15 cellular contexts compared by ENCODE assay signal in genomic region chr15:56222302-56222701, GRCh38. TPM values are rescaled to one million over a fixed set of nuclear protein-coding genes. Genes with fewer than 3 reads are reported as not detected.
DNase-seq lines count a peak whose midpoint lies in the region; TF ChIP-seq lines count a peak whose summit lies in the region.
"Had no signal": no experiment of that assay in that cellular context is flagged by ENCODE, and none has a peak within 500 bp of the region (broad histone marks: within the 10 kb centered on the region; RNA-seq: fewer than 3 reads in every experiment).

No MANE protein-coding gene starts in this region.

- in situ Hi-C loops in Caki2 (cut with HindIII; ENCODE audit: low pct_unique_long_range_greater_than_20kb, low sequenced_read_pairs) = no loop called here

- H3K4me3 Mint-ChIP-seq in progenitor cell of endocrine pancreas (ENCODE audit: low read depth) = no peak overlapping the region
- H3K4me3 Mint-ChIP-seq in activated T-helper 1 cell treated with anti-CD3 and anti-CD28 coated beads, Interleukin-12 subunit alpha, Interleukin-12 subunit beta, Interleukin-2, Interleukin-4 antibody, amounts not matched to agents 30 ng/mL and 10 ng/mL and 1 ng/mL, durations not matched to agents 14 hours and 24 hours and 36 hours = no peak overlapping the region
- H3K4me3 Mint-ChIP-seq: B cell; CD4-positive, alpha-beta T cell; CD8-positive, alpha-beta T cell had no signal

- no peaks in the 10 kb centered on the region for H3K27me3 ChIP-seq in adipocyte (replicated peaks; ENCODE audit: control insufficient read depth, insufficient read depth, low read length)
- H3K27me3 ChIP-seq: BLaER1 treated with 17β-estradiol and CSF1 and Interleukin-3, amounts not matched to agents 10 nM and 100 nM had no signal

- peaks cover 44% of the 10 kb centered on the region for H3K36me3 Mint-ChIP-seq in progenitor cell of endocrine pancreas (ENCODE audit: insufficient read depth)
- peaks cover 43% of the 10 kb centered on the region for H3K36me3 Mint-ChIP-seq in activated T-helper 1 cell treated with anti-CD3 and anti-CD28 coated beads, Interleukin-12 subunit alpha, Interleukin-12 subunit beta, Interleukin-2, Interleukin-4 antibody, amounts not matched to agents 30 ng/mL and 10 ng/mL and 1 ng/mL, durations not matched to agents 14 hours and 24 hours and 36 hours (ENCODE audit: low read depth)

- DNase-seq in Caki2 (ENCODE audit: low read depth) (peak; percentile 6), adipocyte (ENCODE audit: low read depth) (no peak), progenitor cell of endocrine pancreas (ENCODE audit: low spot score, unreplicated experiment) (no peak), DMS114 treated with DMSO at 0.1 percent for 48 hours (lab: John Stamatoyannopoulos, UW; ENCODE audit: unreplicated experiment) (no peak)
- DNase-seq in activated T-helper 1 cell treated with anti-CD3 and anti-CD28 coated beads, Interleukin-12 subunit alpha, Interleukin-12 subunit beta, Interleukin-2, Interleukin-4 antibody, amounts not matched to agents 30 ng/mL and 10 ng/mL and 1 ng/mL, durations not matched to agents 14 hours and 24 hours and 36 hours (ENCODE audit: low spot score) = no peak
- DNase-seq: AML-193; Caco-2; CD4-positive, alpha-beta T cell; CD8-positive, alpha-beta T cell; DMS 273 treated with DMSO at 0.1 percent for 48 hours; DMS79 treated with DMSO at 0.1 percent for 48 hours; GF-D8 had no signal

- intact Hi-C loops in activated T-helper 1 cell treated with anti-CD3 and anti-CD28 coated beads, Interleukin-12 subunit alpha, Interleukin-12 subunit beta, Interleukin-2, Interleukin-4 antibody, amounts not matched to agents 30 ng/mL and 10 ng/mL and 1 ng/mL, durations not matched to agents 14 hours and 24 hours and 36 hours (cut with micrococcal nuclease) = no loop called here

- peak overlapping the region; percentile 84 for H3K27ac Mint-ChIP-seq in progenitor cell of endocrine pancreas
- no peak overlapping the region for H3K27ac Mint-ChIP-seq in activated T-helper 1 cell treated with anti-CD3 and anti-CD28 coated beads, Interleukin-12 subunit alpha, Interleukin-12 subunit beta, Interleukin-2, Interleukin-4 antibody, amounts not matched to agents 30 ng/mL and 10 ng/mL and 1 ng/mL, durations not matched to agents 14 hours and 24 hours and 36 hours
- H3K27ac Mint-ChIP-seq: B cell; CD4-positive, alpha-beta T cell; CD8-positive, alpha-beta T cell had no signal

- H3K4me3 ChIP-seq in adipocyte (ENCODE audit: low read length) = peak overlapping the region; percentile 16
- H3K4me3 ChIP-seq: A549; BLaER1 treated with 17β-estradiol and CSF1 and Interleukin-3, amounts not matched to agents 10 nM and 100 nM had no signal

- H3K4me1 Mint-ChIP-seq in progenitor cell of endocrine pancreas (ENCODE audit: low read depth) = no peaks in the 10 kb centered on the region
- H3K4me1 Mint-ChIP-seq in activated T-helper 1 cell treated with anti-CD3 and anti-CD28 coated beads, Interleukin-12 subunit alpha, Interleukin-12 subunit beta, Interleukin-2, Interleukin-4 antibody, amounts not matched to agents 30 ng/mL and 10 ng/mL and 1 ng/mL, durations not matched to agents 14 hours and 24 hours and 36 hours (ENCODE audit: low read depth) = peaks cover 7% of the 10 kb centered on the region

- H3K4me1 ChIP-seq in adipocyte (ENCODE audit: control insufficient read depth, insufficient read depth, low read length) = peaks cover 8% of the 10 kb centered on the region
- H3K4me1 ChIP-seq: A549; BLaER1 treated with 17β-estradiol and CSF1 and Interleukin-3, amounts not matched to agents 10 nM and 100 nM; Caco-2 had no signal

- H3K9ac ChIP-seq in adipocyte (ENCODE audit: low read length) = no peak overlapping the region
- H3K9ac ChIP-seq: BLaER1 treated with 17β-estradiol and CSF1 and Interleukin-3, amounts not matched to agents 10 nM and 100 nM had no signal

- no peak for TF ChIP-seq CTCF in progenitor cell of endocrine pancreas (IDR thresholded peaks at IDR 0.05; ENCODE audit: unreplicated experiment)

- H3K27me3 Mint-ChIP-seq in progenitor cell of endocrine pancreas = no peaks in the 10 kb centered on the region
- no peaks in the 10 kb centered on the region for H3K27me3 Mint-ChIP-seq in activated T-helper 1 cell treated with anti-CD3 and anti-CD28 coated beads, Interleukin-12 subunit alpha, Interleukin-12 subunit beta, Interleukin-2, Interleukin-4 antibody, amounts not matched to agents 30 ng/mL and 10 ng/mL and 1 ng/mL, durations not matched to agents 14 hours and 24 hours and 36 hours (ENCODE audit: insufficient read depth)
- H3K27me3 Mint-ChIP-seq: B cell; CD4-positive, alpha-beta T cell had no signal

- no peaks in the 10 kb centered on the region for H3K36me3 ChIP-seq in adipocyte (ENCODE audit: control insufficient read depth, insufficient read depth, low read length, severe bottlenecking)

- peaks cover 13% of the 10 kb centered on the region for H3K9me3 ChIP-seq in adipocyte (ENCODE audit: control insufficient read depth, low read length)

- peaks cover 36% of the 10 kb centered on the region for H3K9me3 Mint-ChIP-seq in progenitor cell of endocrine pancreas (ENCODE audit: low read depth)
- H3K9me3 Mint-ChIP-seq in activated T-helper 1 cell treated with anti-CD3 and anti-CD28 coated beads, Interleukin-12 subunit alpha, Interleukin-12 subunit beta, Interleukin-2, Interleukin-4 antibody, amounts not matched to agents 30 ng/mL and 10 ng/mL and 1 ng/mL, durations not matched to agents 14 hours and 24 hours and 36 hours = peaks cover 53% of the 10 kb centered on the region

RNA-seq across cellular contexts. Expression of gene RFX7, which starts 21.4 kb away (rescaled TPM):
- 0.98 and 2.4 TPM in 2 replicates for total RNA-seq in Caki2 (2014; rRNA removed; shearing (Covaris generic); ENCODE audit: low replicate concordance)
- total RNA-seq in progenitor cell of endocrine pancreas = 33.6 and 36.5 TPM in 2 replicates
- 40.7 and 41.7 TPM in 2 replicates for total RNA-seq in activated T-helper 1 cell treated with anti-CD3 and anti-CD28 coated beads, Interleukin-12 subunit alpha, Interleukin-12 subunit beta, Interleukin-2, Interleukin-4 antibody, amounts not matched to agents 30 ng/mL and 10 ng/mL and 1 ng/mL, durations not matched to agents 14 hours and 24 hours and 36 hours

Comparison
In these comparisons a context has a peak if more than half of its experiments do, and no peak if none do; other contexts are left out.
1. RNA of gene RFX7, which starts 21.4 kb away (total RNA-seq): 40.7 to 41.7 TPM in activated T-helper 1 cell treated with anti-CD3 and anti-CD28 coated beads, Interleukin-12 subunit alpha, Interleukin-12 subunit beta, Interleukin-2, Interleukin-4 antibody, amounts not matched to agents 30 ng/mL and 10 ng/mL and 1 ng/mL, durations not matched to agents 14 hours and 24 hours and 36 hours and 33.6 to 36.5 TPM in progenitor cell of endocrine pancreas; 0.98 to 2.4 TPM in Caki2; every median in the first group is over 10 times any median in the second.